Comparison of ENCODE assay signal across 13 cellular contexts in genomic region chr5:74408150-74409043, GRCh38.
DNase-seq lines count a peak whose midpoint lies in the region; ATAC-seq and TF ChIP-seq lines count a peak whose summit lies in the region.
"Had no signal": no experiment of that assay in that cellular context is flagged by ENCODE, and none has a peak within 500 bp of the region (broad histone marks: within the 10 kb centered on the region; RNA-seq: fewer than 3 reads in every experiment).

No MANE protein-coding gene starts in this region.

- H3K27me3 ChIP-seq in right atrium auricular region: no peaks in the 10 kb centered on the region
- no peaks in the 10 kb centered on the region for H3K27me3 ChIP-seq in heart left ventricle

- no peaks in the 10 kb centered on the region for H3K36me3 ChIP-seq in right atrium auricular region
- H3K36me3 ChIP-seq in heart left ventricle: no peaks in the 10 kb centered on the region
- H3K36me3 ChIP-seq: WERI-Rb-1 had no signal

- H3K9me3 ChIP-seq in right atrium auricular region: no peaks in the 10 kb centered on the region
- H3K9me3 ChIP-seq in heart left ventricle: no peaks in the 10 kb centered on the region

- WGBS in heart left ventricle, 4 donors: 67 to 71% (median 67%) methylated on average over 7 of the region's 7 CpGs

- ATAC-seq in GM21381 (IDR thresholded peaks at IDR 0.05; ENCODE audit: unreplicated experiment): no peak
- ATAC-seq in heart left ventricle: no peak
- ATAC-seq: SK-N-SH treated with all-trans-retinoic acid at 6 μM for 48 hours had no signal

- no peak overlapping the region for H3K4me3 ChIP-seq in fibroblast of pulmonary artery (replicated peaks; ENCODE audit: low read depth, low read length)
- no peak overlapping the region for H3K4me3 ChIP-seq in right atrium auricular region
- no peak overlapping the region for H3K4me3 ChIP-seq in heart left ventricle

- TF ChIP-seq CTCF in fibroblast of pulmonary artery (IDR thresholded peaks at IDR 0.05; ENCODE audit: low read length, missing control alignments): no peak
- no peak for TF ChIP-seq CTCF in right atrium auricular region (IDR thresholded peaks at IDR 0.05)
- TF ChIP-seq CTCF in heart left ventricle (IDR thresholded peaks at IDR 0.05): no peak

- H3K4me1 ChIP-seq in right atrium auricular region (no peaks in the 10 kb centered on the region), heart left ventricle (peaks cover 0 to 10% (median 0%) of the 10 kb centered on the region in 12 donors)

- DNase-seq in NCI-H1105 treated with DMSO at 0.1 percent for 48 hours (lab: John Stamatoyannopoulos, UW) (peak; percentile 24), NCI-H1105 (lab: John Stamatoyannopoulos, UW) (no peak), NCI-H748 (lab: John Stamatoyannopoulos, UW; ENCODE audit: unreplicated experiment) (peak; percentile 77), fibroblast of pulmonary artery (ENCODE audit: low read depth) (peak; percentile 52), pulmonary artery endothelial cell (ENCODE audit: low read depth, low spot score) (peak; percentile 22), right atrium auricular region (ENCODE audit: low spot score) (no peak), heart left ventricle (no peak)
- DNase-seq: CD8-positive, alpha-beta memory T cell; HCEC 1CT; head of caudate nucleus; WERI-Rb-1 had no signal

- H3K27ac ChIP-seq in right atrium auricular region (no peak overlapping the region), heart left ventricle (no peak overlapping the region)
- H3K27ac ChIP-seq: WERI-Rb-1 had no signal

- TF ChIP-seq POLR2A in heart left ventricle (IDR thresholded peaks at IDR 0.05): no peak

- intact Hi-C loops in heart left ventricle (cut with DNase I): no loop called here

Comparison
In these comparisons a context has a peak if more than half of its experiments do, and no peak if none do; other contexts are left out.
1. DNase-seq: peak in NCI-H1105 treated with DMSO at 0.1 percent for 48 hours (single experiment), NCI-H748 (single experiment), fibroblast of pulmonary artery (single experiment) and pulmonary artery endothelial cell (single experiment); none in NCI-H1105 (single experiment), right atrium auricular region (single experiment) and heart left ventricle (0 of 5).